In genomic region chr6:7697432-7697819, GRCh38 we compare ENCODE assay signal across 13 cellular contexts. TPM values are rescaled to one million over a fixed set of nuclear protein-coding genes. Genes with fewer than 3 reads are reported as not detected.
DNase-seq lines count a peak whose midpoint lies in the region; ATAC-seq, FAIRE-seq and TF ChIP-seq lines count a peak whose summit lies in the region.
"Had no signal": no experiment of that assay in that cellular context is flagged by ENCODE, and none has a peak within 500 bp of the region (broad histone marks: within the 10 kb centered on the region; RNA-seq: fewer than 3 reads in every experiment).

No MANE protein-coding gene starts in this region.

- peaks cover 10% of the 10 kb centered on the region for H3K27me3 Mint-ChIP-seq in activated CD4-positive, alpha-beta T cell treated with anti-CD3 and anti-CD28 coated beads for 36 hours

- H3K4me3 ChIP-seq in coronary artery = peak overlapping the region; percentile 22
- peak overlapping the region; percentile 2 for H3K4me3 ChIP-seq in osteoblast (ENCODE audit: insufficient read depth, low read length)
- H3K4me3 ChIP-seq: body of pancreas, upper lobe of right lung had no signal

- no peaks in the 10 kb centered on the region for H3K36me3 Mint-ChIP-seq in activated CD4-positive, alpha-beta T cell treated with anti-CD3 and anti-CD28 coated beads for 36 hours (ENCODE audit: low read depth)

- H3K4me1 ChIP-seq in osteoblast (ENCODE audit: insufficient read depth, low read length) = peaks cover 22% of the 10 kb centered on the region
- H3K4me1 ChIP-seq: body of pancreas, upper lobe of right lung had no signal

- TF ChIP-seq CTCF in coronary artery (IDR thresholded peaks at IDR 0.05) (no peak), osteoblast (IDR thresholded peaks at IDR 0.05; ENCODE audit: extremely low read depth, low read depth, low read length) (no peak)

- ATAC-seq in activated CD4-positive, alpha-beta T cell treated with anti-CD3 and anti-CD28 coated beads for 36 hours = peak; percentile 65
- ATAC-seq: body of pancreas had no signal

- no peaks in the 10 kb centered on the region for H4K20me1 ChIP-seq in osteoblast (ENCODE audit: insufficient read depth, low read length)

- peak overlapping the region; percentile 12 for H2AFZ ChIP-seq in osteoblast (ENCODE audit: low read length)

- H3K27me3 ChIP-seq in osteoblast (ENCODE audit: insufficient read depth, low read length) = no peaks in the 10 kb centered on the region
- H3K27me3 ChIP-seq: body of pancreas had no signal

- intact Hi-C loops in activated CD4-positive, alpha-beta T cell treated with anti-CD3 and anti-CD28 coated beads for 36 hours (cut with DNase I, micrococcal nuclease) = no loop called here
- intact Hi-C loops in posterior cingulate gyrus (cut with DNase I) = no loop called here

- no peaks in the 10 kb centered on the region for H3K9me3 ChIP-seq in osteoblast (ENCODE audit: low read depth, low read length)
- H3K9me3 ChIP-seq: body of pancreas, upper lobe of right lung had no signal

- peak overlapping the region; percentile 57 for H3K4me2 ChIP-seq in osteoblast (ENCODE audit: insufficient read depth, low read length)

- H3K9me3 Mint-ChIP-seq in activated CD4-positive, alpha-beta T cell treated with anti-CD3 and anti-CD28 coated beads for 36 hours (ENCODE audit: low read depth) = no peaks in the 10 kb centered on the region

- H3K27ac ChIP-seq in coronary artery (peak overlapping the region in 1 of 2 donors; percentile 61), osteoblast (ENCODE audit: low read depth, low read length) (peak overlapping the region; percentile 69)
- H3K27ac ChIP-seq: body of pancreas had no signal

- peaks cover 15% of the 10 kb centered on the region for H3K4me1 Mint-ChIP-seq in activated CD4-positive, alpha-beta T cell treated with anti-CD3 and anti-CD28 coated beads for 36 hours

- no peak overlapping the region for H3K4me3 Mint-ChIP-seq in activated CD4-positive, alpha-beta T cell treated with anti-CD3 and anti-CD28 coated beads for 36 hours

- H3K36me3 ChIP-seq in osteoblast (ENCODE audit: insufficient read depth, low read length) = no peaks in the 10 kb centered on the region
- H3K36me3 ChIP-seq: upper lobe of right lung had no signal

- H3K27ac Mint-ChIP-seq in activated CD4-positive, alpha-beta T cell treated with anti-CD3 and anti-CD28 coated beads for 36 hours = peak overlapping the region; percentile 47

- no peaks in the 10 kb centered on the region for H3K79me2 ChIP-seq in osteoblast (ENCODE audit: insufficient read depth, low read length)

- FAIRE-seq in frontal cortex (lab: Jason Lieb, UNC) = no peak

- CTCF ChIA-PET in activated CD4-positive, alpha-beta T cell treated with anti-CD3 and anti-CD28 coated beads for 36 hours (lab: Charles Lee) = no interaction called here

- POLR2A ChIA-PET in activated CD4-positive, alpha-beta T cell treated with anti-CD3 and anti-CD28 coated beads for 36 hours (lab: Charles Lee) = no interaction called here

- DNase-seq in activated CD4-positive, alpha-beta T cell treated with anti-CD3 and anti-CD28 coated beads for 36 hours = no peak
- DNase-seq in activated CD4-positive, alpha-beta T cell treated with anti-CD3 and anti-CD28 coated beads for 48 hours = no peak
- DNase-seq in NCI-H226 = peak; percentile 5
- no peak for DNase-seq in coronary artery (ENCODE audit: low spot score)
- peak; percentile 32 for DNase-seq in osteoblast (ENCODE audit: insufficient read length, low spot score, missing footprints)
- DNase-seq in GOT3 (lab: John Stamatoyannopoulos, UW) = no peak
- no peak for DNase-seq in posterior cingulate gyrus
- no peak for DNase-seq in frontal cortex (ENCODE audit: low spot score in 2 of 2)
- DNase-seq: activated CD8-positive, alpha-beta memory T cell treated with anti-CD3 and anti-CD28 coated beads, Interleukin-2, amount 50 U/mL, for 48 hours; NCI-H1436 treated with DMSO at 0.1 percent for 48 hours; NCI-H524 treated with DMSO at 0.1 percent for 48 hours; upper lobe of right lung had no signal

RNA-seq across cellular contexts. Expression of gene BMP6, which starts 28.5 kb away (rescaled TPM):
- total RNA-seq in activated CD4-positive, alpha-beta T cell treated with anti-CD3 and anti-CD28 coated beads for 36 hours = under 1 TPM; 0.14 to 0.27 TPM
- total RNA-seq in osteoblast (0.59 and 0.72 TPM in 2 replicates), frontal cortex (4.9 TPM)

Comparison
In these comparisons a context has a peak if more than half of its experiments do, and no peak if none do; other contexts are left out.
1. DNase-seq: peak in NCI-H226 (single experiment) and osteoblast (single experiment); none in activated CD4-positive, alpha-beta T cell treated with anti-CD3 and anti-CD28 coated beads for 36 hours (single experiment), activated CD4-positive, alpha-beta T cell treated with anti-CD3 and anti-CD28 coated beads for 48 hours (single experiment), coronary artery (single experiment), GOT3 (single experiment), posterior cingulate gyrus (0 of 10) and frontal cortex (0 of 2).